ENCODE assay signal across 13 cellular contexts in the genomic region with DNA sequence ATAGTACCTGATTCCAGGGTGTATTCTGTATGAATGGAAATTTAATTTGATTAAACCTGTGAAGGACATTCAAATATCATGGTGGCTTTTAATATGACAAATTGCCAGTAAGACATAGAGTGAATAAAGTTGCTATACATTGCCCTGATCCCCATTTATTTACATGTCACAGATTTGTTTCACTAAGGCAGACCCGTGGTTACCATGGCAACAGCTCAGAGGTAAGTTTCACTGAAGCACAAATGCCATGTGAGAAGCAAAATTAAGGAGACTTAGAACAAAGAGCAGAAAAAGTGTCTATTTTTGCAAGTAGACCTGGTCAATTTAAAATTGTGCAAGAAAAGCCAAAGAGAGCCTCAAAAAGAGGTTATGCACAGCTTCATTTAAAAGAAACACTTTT.
"Had no signal": no experiment of that assay in that cellular context is flagged by ENCODE, and none has a peak within 500 bp of the region (broad histone marks: within the 10 kb centered on the region; RNA-seq: fewer than 3 reads in every experiment).

No MANE protein-coding gene starts in this region.

- DNase-seq: activated CD4-positive, alpha-beta T cell treated with anti-CD3 and anti-CD28 coated beads, Interleukin-2, amount 50 U/mL, for 1 hour; activated naive CD4-positive, alpha-beta T cell treated with anti-CD3 and anti-CD28 coated beads, Interleukin-2, amount 50 U/mL, for 16 hours; activated T-cell treated with anti-CD3 and anti-CD28 coated beads for 4 hours; colonic mucosa; heart left ventricle; islet precursor cell; left lung; stimulated activated CD4-positive, alpha-beta T cell treated with anti-CD3 and anti-CD28 coated beads, Interleukin-12 subunit alpha, Interleukin-12 subunit beta, amount 100 ng/mL, for 4 hours; stimulated activated naive CD4-positive, alpha-beta T cell treated with Interleukin-2 at 50 U/mL for 16 hours; upper lobe of right lung had no signal

- H3K27ac ChIP-seq: colonic mucosa, heart left ventricle, left lung, upper lobe of right lung had no signal

- H3K4me1 Mint-ChIP-seq: nephron had no signal

- H3K27ac Mint-ChIP-seq: activated T-helper 2 cell treated with anti-CD3 and anti-CD28 coated beads, Interferon-gamma antibody, Interleukin-2, Interleukin-4, amounts not matched to agents 10 μg/mL and 5 μg/mL and 100 μg/mL, durations not matched to agents 14 hours and 24 hours and 36 hours; nephron; WTC11 had no signal

- H3K9me3 Mint-ChIP-seq: activated T-helper 2 cell treated with anti-CD3 and anti-CD28 coated beads, Interferon-gamma antibody, Interleukin-2, Interleukin-4, amounts not matched to agents 10 μg/mL and 5 μg/mL and 100 μg/mL, durations not matched to agents 14 hours and 24 hours and 36 hours; nephron had no signal

- H3K9me3 ChIP-seq: colonic mucosa, heart left ventricle, left lung, upper lobe of right lung had no signal

- H3K4me3 ChIP-seq: colonic mucosa, heart left ventricle, left lung, upper lobe of right lung had no signal

- H3K4me3 Mint-ChIP-seq: nephron, WTC11 had no signal

- H3K36me3 ChIP-seq: colonic mucosa, heart left ventricle, left lung, upper lobe of right lung had no signal

- ATAC-seq: heart left ventricle, left lung, upper lobe of right lung, WTC11 had no signal

- H3K36me3 Mint-ChIP-seq: WTC11 had no signal

- H3K27me3 ChIP-seq: colonic mucosa, heart left ventricle, left lung, upper lobe of right lung had no signal

- H3K4me1 ChIP-seq: colonic mucosa, heart left ventricle, left lung, upper lobe of right lung had no signal
